ENCODE assay signal across 15 cellular contexts in genomic region chr1:151947140-151947539, GRCh38. TPM values are rescaled to one million over a fixed set of nuclear protein-coding genes. Genes with fewer than 3 reads are reported as not detected.
DNase-seq lines count a peak whose midpoint lies in the region; ATAC-seq and TF ChIP-seq lines count a peak whose summit lies in the region.
"Had no signal": no experiment of that assay in that cellular context is flagged by ENCODE, and none has a peak within 500 bp of the region (broad histone marks: within the 10 kb centered on the region; RNA-seq: fewer than 3 reads in every experiment).

No MANE protein-coding gene starts in this region.

- POLR2A ChIA-PET in PC-3 (lab: Charles Lee; ENCODE audit: unreplicated experiment) = interaction anchor here (0.6 to 1.8 kb wide), 8 partner anchors 11 to 1250 kb away, joined by 3 to 16 read pairs (median 5); partner anchors contain the start of genes S100A10 and S100A11

- peak overlapping the region; percentile 68 for H3K9ac ChIP-seq in PC-3 (ENCODE audit: low read length)

- CTCF ChIA-PET in PC-3 (lab: Charles Lee) = interaction anchor here (1.0 to 1.1 kb wide), 2 partner anchors 13 to 54 kb away, joined by 3 to 4 read pairs; no protein-coding TSS in a partner anchor

- H3K4me1 Mint-ChIP-seq in T-helper 2 cell treated with Interferon-gamma antibody and Interleukin-4, amounts not matched to agents 5 μg/mL and 100 μg/mL, for 36 hours (ENCODE audit: low read depth) = peaks cover 32% of the 10 kb centered on the region
- H3K4me1 Mint-ChIP-seq in effector memory CD8-positive, alpha-beta T cell (ENCODE audit: low read depth in 2 of 2) = peaks cover 29 to 41% of the 10 kb centered on the region in 2 donors
- H3K4me1 Mint-ChIP-seq in progenitor cell of endocrine pancreas (ENCODE audit: low read depth) = peaks cover 26% of the 10 kb centered on the region
- H3K4me1 Mint-ChIP-seq: nephron had no signal

- H3K9me3 ChIP-seq in PC-3 (ENCODE audit: low read length) = no peaks in the 10 kb centered on the region

- H3F3A ChIP-seq in PC-3 (ENCODE audit: low read length, unreplicated experiment) = peaks cover 9% of the 10 kb centered on the region

- no peaks in the 10 kb centered on the region for H4K20me1 ChIP-seq in PC-3 (ENCODE audit: low read length)

- H3K9me3 Mint-ChIP-seq in T-helper 2 cell treated with Interferon-gamma antibody and Interleukin-4, amounts not matched to agents 5 μg/mL and 100 μg/mL, for 36 hours = no peaks in the 10 kb centered on the region
- H3K9me3 Mint-ChIP-seq in effector memory CD8-positive, alpha-beta T cell = no peaks in the 10 kb centered on the region
- H3K9me3 Mint-ChIP-seq in progenitor cell of endocrine pancreas (ENCODE audit: low read depth) = no peaks in the 10 kb centered on the region
- H3K9me3 Mint-ChIP-seq: activated naive CD4-positive, alpha-beta T cell treated with anti-CD3 and anti-CD28 coated beads for 36 hours; H9; nephron had no signal

- H3K27me3 Mint-ChIP-seq in T-helper 2 cell treated with Interferon-gamma antibody and Interleukin-4, amounts not matched to agents 5 μg/mL and 100 μg/mL, for 36 hours (ENCODE audit: low read depth) = peaks cover 4% of the 10 kb centered on the region
- H3K27me3 Mint-ChIP-seq in effector memory CD8-positive, alpha-beta T cell = no peaks in the 10 kb centered on the region
- no peaks in the 10 kb centered on the region for H3K27me3 Mint-ChIP-seq in progenitor cell of endocrine pancreas

- H3K27me3 ChIP-seq in PC-3 (ENCODE audit: low read length) = no peaks in the 10 kb centered on the region

- no peak for TF ChIP-seq CTCF in PC-3 (conservative IDR thresholded peaks at IDR 0.05; ENCODE audit: low read depth, low read length)
- TF ChIP-seq CTCF in progenitor cell of endocrine pancreas (IDR thresholded peaks at IDR 0.05; ENCODE audit: unreplicated experiment) = no peak

- H3K27ac ChIP-seq in PC-3 (ENCODE audit: low read length) = peak overlapping the region; percentile 96

- H3K4me2 ChIP-seq in PC-3 (ENCODE audit: low read length) = peak overlapping the region; percentile 55

- no peak for ATAC-seq in PC-3
- no peak for ATAC-seq in effector memory CD8-positive, alpha-beta T cell (replicated peaks)
- ATAC-seq in HG02938 (IDR thresholded peaks at IDR 0.05; ENCODE audit: unreplicated experiment) = no peak
- ATAC-seq in GM19328 (IDR thresholded peaks at IDR 0.05; ENCODE audit: unreplicated experiment) = no peak
- ATAC-seq in GM18517 (IDR thresholded peaks at IDR 0.05; ENCODE audit: unreplicated experiment) = no peak

- no peak for DNase-seq in T-helper 2 cell treated with Interferon-gamma antibody and Interleukin-4, amounts not matched to agents 5 μg/mL and 100 μg/mL, for 36 hours (ENCODE audit: low spot score)
- no peak for DNase-seq in T-helper 2 cell
- DNase-seq in PC-3 = peak; percentile 56
- no peak for DNase-seq in effector memory CD8-positive, alpha-beta T cell
- no peak for DNase-seq in progenitor cell of endocrine pancreas (ENCODE audit: low spot score, unreplicated experiment)
- DNase-seq: activated CD4-positive, alpha-beta T cell treated with anti-CD3 and anti-CD28 coated beads for 1 hour; activated naive CD4-positive, alpha-beta T cell treated with anti-CD3 and anti-CD28 coated beads for 36 hours; H9; NCI-H1092; NCI-H526 treated with DMSO at 0.1 percent for 48 hours; SIG-M5 had no signal

- intact Hi-C loops in PC-3 (cut with micrococcal nuclease) = loop anchor here (5.0 kb wide), 1 partner anchor 60 kb away; no protein-coding TSS in a partner anchor

- H3K4me1 ChIP-seq in PC-3 (ENCODE audit: insufficient read depth, low read length) = peaks cover 39% of the 10 kb centered on the region

- no peaks in the 10 kb centered on the region for H3K36me3 ChIP-seq in PC-3 (ENCODE audit: low read depth, low read length)

- no peak overlapping the region for H3K4me3 Mint-ChIP-seq in T-helper 2 cell treated with Interferon-gamma antibody and Interleukin-4, amounts not matched to agents 5 μg/mL and 100 μg/mL, for 36 hours
- no peak overlapping the region for H3K4me3 Mint-ChIP-seq in effector memory CD8-positive, alpha-beta T cell
- H3K4me3 Mint-ChIP-seq in progenitor cell of endocrine pancreas (ENCODE audit: low read depth) = no peak overlapping the region
- H3K4me3 Mint-ChIP-seq: activated naive CD4-positive, alpha-beta T cell treated with anti-CD3 and anti-CD28 coated beads for 36 hours; H9; nephron had no signal

- H3K4me3 ChIP-seq in PC-3 (ENCODE audit: low read length) = peak overlapping the region; percentile 21; the same call in 1 of the 2 replicates

- H3K27ac Mint-ChIP-seq in T-helper 2 cell treated with Interferon-gamma antibody and Interleukin-4, amounts not matched to agents 5 μg/mL and 100 μg/mL, for 36 hours = peak overlapping the region; percentile 89
- H3K27ac Mint-ChIP-seq in effector memory CD8-positive, alpha-beta T cell = peak overlapping the region; percentile 93 to 96
- peak overlapping the region; percentile 47 for H3K27ac Mint-ChIP-seq in progenitor cell of endocrine pancreas
- H3K27ac Mint-ChIP-seq: activated naive CD4-positive, alpha-beta T cell treated with anti-CD3 and anti-CD28 coated beads for 36 hours; nephron had no signal

- H3K9me2 ChIP-seq in PC-3 (replicated peaks; ENCODE audit: low read length) = peaks cover 4% of the 10 kb centered on the region; the same call in 1 of the 2 replicates

- H3K79me2 ChIP-seq in PC-3 (ENCODE audit: low read length) = no peaks in the 10 kb centered on the region

- H3K36me3 Mint-ChIP-seq in T-helper 2 cell treated with Interferon-gamma antibody and Interleukin-4, amounts not matched to agents 5 μg/mL and 100 μg/mL, for 36 hours (ENCODE audit: low read depth) = no peaks in the 10 kb centered on the region
- peaks cover 18% of the 10 kb centered on the region for H3K36me3 Mint-ChIP-seq in effector memory CD8-positive, alpha-beta T cell (ENCODE audit: insufficient read depth)
- peaks cover 1% of the 10 kb centered on the region for H3K36me3 Mint-ChIP-seq in progenitor cell of endocrine pancreas (ENCODE audit: insufficient read depth)

- H2AFZ ChIP-seq in PC-3 (ENCODE audit: low read length) = no peak overlapping the region

- BruUV-seq in PC-3 (replicated peaks; lab: Mats Ljungman, UMichigan) = no TSS peak

RNA-seq across cellular contexts. Expression of gene THEM4, which starts 37.8 kb away (rescaled TPM):
- total RNA-seq in PC-3 (2014; rRNA removed) (18.1 and 19.6 TPM in 2 replicates), progenitor cell of endocrine pancreas (17.3 and 21.5 TPM in 2 replicates)

RNA-seq across cellular contexts. Expression of gene S100A10, which starts 46.5 kb away (rescaled TPM):
- 349 and 400 TPM in 2 replicates for total RNA-seq in PC-3 (2014; rRNA removed)
- total RNA-seq in progenitor cell of endocrine pancreas = 432 and 438 TPM in 2 replicates
